Comparison of ENCODE assay signal across 14 cellular contexts in the genomic region with DNA sequence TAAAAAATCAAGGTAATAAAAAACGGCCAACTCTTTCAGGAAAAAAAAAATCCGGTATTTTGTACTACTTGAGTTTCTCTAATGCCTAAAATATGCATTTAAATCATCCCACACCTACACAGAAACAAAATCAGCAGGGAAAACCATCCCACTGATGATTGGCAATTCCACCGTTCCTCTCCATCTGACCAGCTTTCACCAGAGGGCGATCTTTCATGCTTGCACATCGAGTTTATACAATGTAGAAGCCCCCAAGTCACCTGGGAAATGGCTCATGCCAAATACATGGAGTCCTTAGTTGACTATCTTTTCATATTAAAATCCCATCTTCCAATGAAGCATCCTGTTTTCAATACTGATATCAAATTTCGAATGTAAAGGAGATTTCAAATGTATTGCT.
A peak's percentile ranks its signal among the peaks of the same experiment; 100 is the strongest.
DNase-seq lines count a peak whose midpoint lies in the region; FAIRE-seq and TF ChIP-seq lines count a peak whose summit lies in the region.
"Had no signal": no experiment of that assay in that cellular context is flagged by ENCODE, and none has a peak within 500 bp of the region (broad histone marks: within the 10 kb centered on the region; RNA-seq: fewer than 3 reads in every experiment).

No MANE protein-coding gene starts in this region.

- no peaks in the 10 kb centered on the region for H3K36me3 ChIP-seq in H1 (ENCODE audit: control insufficient read depth in 2 of 4, insufficient read depth in 4 of 4, low read length in 3 of 4)
- H3K36me3 ChIP-seq: tibial nerve had no signal

- no peak overlapping the region for H2BK120ac ChIP-seq in H1 (replicated peaks; ENCODE audit: low read depth, low read length)

- no peak overlapping the region for H3K23ac ChIP-seq in H1 (ENCODE audit: insufficient read length)

- CTCF ChIA-PET in H1 (lab: Charles Lee; ENCODE audit: partially characterized antibody), result interaction anchor here (0.6 to 1.7 kb wide), 7 partner anchors 12 to 567 kb away, joined by 3 to 4 read pairs (median 3); no protein-coding TSS in a partner anchor

- no peak overlapping the region for H2AK5ac ChIP-seq in H1 (ENCODE audit: low read depth, low read length)

- no peaks in the 10 kb centered on the region for H3K79me2 ChIP-seq in H1 (ENCODE audit: control insufficient read depth in 1 of 2, insufficient read depth in 2 of 2, low read length in 2 of 2)

- no peak overlapping the region for H3K56ac ChIP-seq in H1 (replicated peaks; ENCODE audit: insufficient read length, low read depth, low read length)

- no peaks in the 10 kb centered on the region for H3K9me3 ChIP-seq in H1 (ENCODE audit: insufficient read depth in 2 of 2, low read depth in 1 of 2, low read length in 1 of 2)
- H3K9me3 ChIP-seq: body of pancreas, tibial nerve had no signal

- no peaks in the 10 kb centered on the region for H3K79me1 ChIP-seq in H1 (ENCODE audit: low read depth, low read length)

- no peaks in the 10 kb centered on the region for H3K23me2 ChIP-seq in H1 (ENCODE audit: low read depth, low read length)

- no peaks in the 10 kb centered on the region for H3K4me1 ChIP-seq in H1 (replicated peaks in 1 of 4; ENCODE audit: control insufficient read depth in 3 of 4, insufficient read depth in 4 of 4, low read length in 3 of 4)
- H3K4me1 ChIP-seq: body of pancreas, tibial nerve had no signal

- no peaks in the 10 kb centered on the region for H4K20me1 ChIP-seq in H1 (replicated peaks in 1 of 2; ENCODE audit: control insufficient read depth in 1 of 2, insufficient read depth in 2 of 2, low read length in 2 of 2)

- no peak overlapping the region for H3K9ac ChIP-seq in H1 (replicated peaks in 1 of 4; ENCODE audit: extremely low read depth in 1 of 4, low read depth in 3 of 4, low read length in 3 of 4)

- no peak overlapping the region for H3K27ac ChIP-seq in H1 (ENCODE audit: low read depth, low read length)
- H3K27ac ChIP-seq: body of pancreas, tibial nerve had no signal

- H2BK12ac ChIP-seq in H1 (ENCODE audit: low read depth, low read length), result no peak overlapping the region

- no peak overlapping the region for H2BK5ac ChIP-seq in H1 (ENCODE audit: low read depth, low read length)

- H3K14ac ChIP-seq in H1 (ENCODE audit: insufficient read length), result no peak overlapping the region

- no peak overlapping the region for H2AFZ ChIP-seq in H1 (ENCODE audit: low read length)

- no peak for TF ChIP-seq POLR2A in H1 (IDR thresholded peaks at IDR 0.05; ENCODE audit: control extremely low read depth in 1 of 2, low read depth in 2 of 2, low read length in 2 of 2)

- H2BK15ac ChIP-seq in H1 (ENCODE audit: low read length), result no peak overlapping the region

- H4K8ac ChIP-seq in H1 (ENCODE audit: extremely low read depth, insufficient read depth, low read length), result no peak overlapping the region

- no peak overlapping the region for H4K91ac ChIP-seq in H1 (replicated peaks; ENCODE audit: insufficient read length, low read length)

- H3K4ac ChIP-seq in H1 (replicated peaks; ENCODE audit: insufficient read length, low read depth, low read length), result no peak overlapping the region

- no peak overlapping the region for H3K4me2 ChIP-seq in H1 (ENCODE audit: insufficient read depth in 1 of 2, low read depth in 2 of 2, low read length in 2 of 2)

- H2BK20ac ChIP-seq in H1 (ENCODE audit: low read length), result no peak overlapping the region

- H3K18ac ChIP-seq in H1 (ENCODE audit: extremely low read depth, low read length), result no peak overlapping the region

- H4K5ac ChIP-seq in H1 (ENCODE audit: insufficient read length, low read depth, low read length), result no peak overlapping the region

- POLR2A ChIA-PET in H1 (lab: Charles Lee; ENCODE audit: partially characterized antibody), result no interaction called here

- TF ChIP-seq RAD21 in H1 (IDR thresholded peaks at IDR 0.05 in 1 of 2, conservative IDR thresholded peaks at IDR 0.05 in 1 of 2; ENCODE audit: low read depth in 2 of 2, low read length in 2 of 2), result peak; percentile 45 to 66

- TF ChIP-seq CTCF in H1 (IDR thresholded peaks at IDR 0.05; ENCODE audit: control extremely low read depth in 1 of 3, insufficient read depth in 1 of 3, low read depth in 1 of 3, low read length in 3 of 3) (peak; percentile 14 to 31 (median 30); a peak in 3 of 4 replicates), retinal pigment epithelial cell (conservative IDR thresholded peaks at IDR 0.05; ENCODE audit: low read depth, low read length) (peak; percentile 42)

- H3K4me3 ChIP-seq in H1 (ENCODE audit: extremely low read depth in 1 of 4, insufficient read depth in 2 of 4, low read depth in 3 of 4, low read length in 4 of 4) (no peak overlapping the region), retinal pigment epithelial cell (ENCODE audit: low read length) (no peak overlapping the region)
- H3K4me3 ChIP-seq: body of pancreas, tibial nerve had no signal

- peak; percentile 83 for FAIRE-seq in H1 (lab: Jason Lieb, UNC)

- H3K27me3 ChIP-seq in H1 (replicated peaks in 1 of 4; ENCODE audit: control insufficient read depth in 3 of 4, extremely low read depth in 1 of 4, insufficient read depth in 3 of 4, low read length in 3 of 4), result no peaks in the 10 kb centered on the region
- H3K27me3 ChIP-seq: body of pancreas, tibial nerve had no signal

- 64% methylated on average over 6 of the region's 6 CpGs; no CpG with 5 or more reads in 1 of the 2 experiments for WGBS in H1 (ENCODE audit: extremely low coverage in 1 of 2, insufficient coverage in 1 of 2, insufficient read length in 1 of 2, insufficient replicate concordance in 2 of 2, low coverage in 1 of 2, low lambda C conversion rate in 2 of 2, missing lambda C conversion rate in 1 of 2), 2 experiments

- no peak for TF ChIP-seq EP300 in H1 (IDR thresholded peaks at IDR 0.05; ENCODE audit: borderline replicate concordance in 1 of 2, low read depth in 2 of 2, low read length in 2 of 2)

- DNase-seq in NCI-H524 (lab: John Stamatoyannopoulos, UW) (peak; percentile 28 to 54), NCI-H524 treated with DMSO at 0.1 percent for 48 hours (lab: John Stamatoyannopoulos, UW) (no peak), NCI-H526 treated with DMSO at 0.1 percent for 48 hours (lab: John Stamatoyannopoulos, UW) (peak; percentile 6), H1 (ENCODE audit: low read depth in 1 of 2, low spot score in 2 of 2) (no peak), retinal pigment epithelial cell (ENCODE audit: low read depth) (no peak), NCI-H2171 treated with DMSO at 0.1 percent for 48 hours (lab: John Stamatoyannopoulos, UW) (no peak), AG08395 (ENCODE audit: low spot score) (no peak), NCI-H128 (lab: John Stamatoyannopoulos, UW; ENCODE audit: unreplicated experiment) (no peak)
- DNase-seq: activated B cell treated with CpG ODN at 0.5 μM for 24 hours; activated T-cell treated with anti-CD3 and anti-CD28 coated beads, Interleukin-2, amount 50 U/mL, for 1 hour; erythroblast; NCI-H187 treated with DMSO at 0.1 percent for 48 hours had no signal

TF ChIP-seq in H1, 55 proteins besides CTCF, POLR2A, EP300 and RAD21 (continues in another document):
- TF ChIP-seq, protein P1, sequence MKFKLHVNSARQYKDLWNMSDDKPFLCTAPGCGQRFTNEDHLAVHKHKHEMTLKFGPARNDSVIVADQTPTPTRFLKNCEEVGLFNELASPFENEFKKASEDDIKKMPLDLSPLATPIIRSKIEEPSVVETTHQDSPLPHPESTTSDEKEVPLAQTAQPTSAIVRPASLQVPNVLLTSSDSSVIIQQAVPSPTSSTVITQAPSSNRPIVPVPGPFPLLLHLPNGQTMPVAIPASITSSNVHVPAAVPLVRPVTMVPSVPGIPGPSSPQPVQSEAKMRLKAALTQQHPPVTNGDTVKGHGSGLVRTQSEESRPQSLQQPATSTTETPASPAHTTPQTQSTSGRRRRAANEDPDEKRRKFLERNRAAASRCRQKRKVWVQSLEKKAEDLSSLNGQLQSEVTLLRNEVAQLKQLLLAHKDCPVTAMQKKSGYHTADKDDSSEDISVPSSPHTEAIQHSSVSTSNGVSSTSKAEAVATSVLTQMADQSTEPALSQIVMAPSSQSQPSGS (IDR thresholded peaks at IDR 0.05; ENCODE audit: low read length), result no peak

Comparison
In these comparisons a context has a peak if more than half of its experiments do, and no peak if none do; other contexts are left out.
1. DNase-seq: peak in NCI-H524 (2 of 2) and NCI-H526 treated with DMSO at 0.1 percent for 48 hours (single experiment); none in NCI-H524 treated with DMSO at 0.1 percent for 48 hours (single experiment), H1 (0 of 2), retinal pigment epithelial cell (single experiment), NCI-H2171 treated with DMSO at 0.1 percent for 48 hours (single experiment), AG08395 (single experiment) and NCI-H128 (single experiment).